In the genomic region with DNA sequence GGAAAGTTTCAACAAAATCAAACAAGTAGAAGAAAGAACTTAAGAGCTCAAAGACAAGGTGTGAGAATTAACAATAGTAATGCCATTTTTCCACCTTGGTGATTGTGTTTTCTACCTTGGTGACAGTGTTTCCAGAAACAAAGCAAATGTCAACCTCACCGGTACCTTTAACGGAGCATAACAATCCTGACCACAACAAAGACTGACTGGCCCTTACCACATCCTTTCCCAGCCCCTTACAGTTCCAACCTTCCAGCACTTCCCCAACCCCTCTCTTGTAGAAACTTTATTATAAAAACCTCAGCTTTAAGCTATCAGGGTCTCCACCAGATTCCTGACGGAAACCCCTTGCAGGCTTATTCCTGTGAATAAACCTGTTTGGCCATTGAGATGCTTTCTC, we compare ENCODE assay signal across 14 cellular contexts. TPM values are rescaled to one million over a fixed set of nuclear protein-coding genes. Genes with fewer than 3 reads are reported as not detected.
A peak's percentile ranks its signal among the peaks of the same experiment; 100 is the strongest.
DNase-seq lines count a peak whose midpoint lies in the region; ATAC-seq and FAIRE-seq lines count a peak whose summit lies in the region.
"Had no signal": no experiment of that assay in that cellular context is flagged by ENCODE, and none has a peak within 500 bp of the region (broad histone marks: within the 10 kb centered on the region; RNA-seq: fewer than 3 reads in every experiment).

No MANE protein-coding gene starts in this region.

- no peak overlapping the region for H3K4me3 Mint-ChIP-seq in activated naive CD4-positive, alpha-beta T cell treated with anti-CD3 and anti-CD28 coated beads for 36 hours
- H3K4me3 Mint-ChIP-seq in activated CD8-positive, alpha-beta T cell treated with anti-CD3 and anti-CD28 coated beads, Interleukin-2, amount 10 ng/mL, durations not matched to agents 7 days and 5 days, result no peak overlapping the region

- DNase-seq in activated naive CD4-positive, alpha-beta T cell treated with anti-CD3 and anti-CD28 coated beads for 36 hours, result peak; percentile 65
- no peak for DNase-seq in activated naive CD4-positive, alpha-beta T cell treated with Interleukin-2 at 50 U/mL for 16 hours
- peak; percentile 67 for DNase-seq in activated CD8-positive, alpha-beta T cell treated with anti-CD3 and anti-CD28 coated beads, Interleukin-2, amount 10 ng/mL, durations not matched to agents 7 days and 5 days
- peak; percentile 14 for DNase-seq in urothelium cell line (ENCODE audit: low spot score)
- DNase-seq in left ventricle myocardium superior, result no peak
- no peak for DNase-seq in superior temporal gyrus (ENCODE audit: extremely low spot score)
- no peak for DNase-seq in RKO (ENCODE audit: low spot score)
- DNase-seq: NCI-H1417, NCI-H526, spleen had no signal

- peaks cover 7% of the 10 kb centered on the region for H3K9me3 Mint-ChIP-seq in activated naive CD4-positive, alpha-beta T cell treated with anti-CD3 and anti-CD28 coated beads for 36 hours
- no peaks in the 10 kb centered on the region for H3K9me3 Mint-ChIP-seq in activated CD8-positive, alpha-beta T cell treated with anti-CD3 and anti-CD28 coated beads, Interleukin-2, amount 10 ng/mL, durations not matched to agents 7 days and 5 days (ENCODE audit: insufficient read depth)

- intact Hi-C loops in activated naive CD4-positive, alpha-beta T cell treated with anti-CD3 and anti-CD28 coated beads for 36 hours (cut with micrococcal nuclease), result no loop called here
- intact Hi-C loops in left ventricle myocardium superior (cut with micrococcal nuclease), result no loop called here

- peak overlapping the region; percentile 17 for H3K27ac Mint-ChIP-seq in activated naive CD4-positive, alpha-beta T cell treated with anti-CD3 and anti-CD28 coated beads for 36 hours
- H3K27ac Mint-ChIP-seq in activated CD8-positive, alpha-beta T cell treated with anti-CD3 and anti-CD28 coated beads, Interleukin-2, amount 10 ng/mL, durations not matched to agents 7 days and 5 days, result no peak overlapping the region

- ATAC-seq in HG03354 (IDR thresholded peaks at IDR 0.05; ENCODE audit: poor library complexity, severe bottlenecking, unreplicated experiment), result peak; percentile 82
- peak; percentile 85 for ATAC-seq in activated CD8-positive, alpha-beta T cell treated with anti-CD3 and anti-CD28 coated beads, Interleukin-2, amount 10 ng/mL, durations not matched to agents 7 days and 5 days
- no peak for ATAC-seq in left ventricle myocardium superior
- ATAC-seq: Right ventricle myocardium inferior had no signal

- POLR2A ChIA-PET in activated CD8-positive, alpha-beta T cell treated with anti-CD3 and anti-CD28 coated beads, Interleukin-2, amount 10 ng/mL, durations not matched to agents 7 days and 5 days (lab: Charles Lee), result interaction anchor here (0.7 to 1.3 kb wide), 2 partner anchors 110 to 135 kb away, joined by 3 to 5 read pairs; a partner anchor contains a TSS

- CTCF ChIA-PET in activated naive CD4-positive, alpha-beta T cell treated with anti-CD3 and anti-CD28 coated beads for 36 hours (lab: Charles Lee), result interaction anchor here (0.6 to 1.4 kb wide), 2 partner anchors 14 to 44 kb away, joined by 3 to 4 read pairs; no protein-coding TSS in a partner anchor
- CTCF ChIA-PET in activated CD8-positive, alpha-beta T cell treated with anti-CD3 and anti-CD28 coated beads, Interleukin-2, amount 10 ng/mL, durations not matched to agents 7 days and 5 days (lab: Charles Lee), result interaction anchor here (0.7 to 3.6 kb wide), 7 partner anchors 11 to 202 kb away, joined by 3 to 18 read pairs (median 5); a partner anchor contains a TSS

- H3K27me3 Mint-ChIP-seq in activated naive CD4-positive, alpha-beta T cell treated with anti-CD3 and anti-CD28 coated beads for 36 hours (ENCODE audit: low read depth), result no peaks in the 10 kb centered on the region
- peaks cover 28% of the 10 kb centered on the region for H3K27me3 Mint-ChIP-seq in activated CD8-positive, alpha-beta T cell treated with anti-CD3 and anti-CD28 coated beads, Interleukin-2, amount 10 ng/mL, durations not matched to agents 7 days and 5 days (ENCODE audit: low read depth)

- no peak for FAIRE-seq in urothelium cell line (lab: Jason Lieb, UNC)

- H3K4me1 Mint-ChIP-seq in activated naive CD4-positive, alpha-beta T cell treated with anti-CD3 and anti-CD28 coated beads for 36 hours (ENCODE audit: low read depth), result peaks cover 33% of the 10 kb centered on the region
- peaks cover 34% of the 10 kb centered on the region for H3K4me1 Mint-ChIP-seq in activated CD8-positive, alpha-beta T cell treated with anti-CD3 and anti-CD28 coated beads, Interleukin-2, amount 10 ng/mL, durations not matched to agents 7 days and 5 days (ENCODE audit: low read depth)

- no peaks in the 10 kb centered on the region for H3K36me3 Mint-ChIP-seq in activated naive CD4-positive, alpha-beta T cell treated with anti-CD3 and anti-CD28 coated beads for 36 hours (ENCODE audit: low read depth)
- no peaks in the 10 kb centered on the region for H3K36me3 Mint-ChIP-seq in activated CD8-positive, alpha-beta T cell treated with anti-CD3 and anti-CD28 coated beads, Interleukin-2, amount 10 ng/mL, durations not matched to agents 7 days and 5 days (ENCODE audit: low read depth)

RNA-seq across cellular contexts. Expression of a gene that starts 16.7 kb away (rescaled TPM):
- total RNA-seq in activated naive CD4-positive, alpha-beta T cell treated with anti-CD3 and anti-CD28 coated beads for 36 hours, result not detected
- total RNA-seq in activated CD8-positive, alpha-beta T cell treated with anti-CD3 and anti-CD28 coated beads, Interleukin-2, amount 10 ng/mL, durations not matched to agents 7 days and 5 days, result not detected
- total RNA-seq in left ventricle myocardium superior, result 121 TPM
- total RNA-seq: lower leg skin, spleen, ureter had no signal

RNA-seq across cellular contexts. Expression of a gene that starts 20.4 kb away (rescaled TPM):
- 1 to 10 TPM; 1.2 to 1.4 TPM for total RNA-seq in activated naive CD4-positive, alpha-beta T cell treated with anti-CD3 and anti-CD28 coated beads for 36 hours
- under 1 TPM; 0.16 to 0.24 TPM for total RNA-seq in activated CD8-positive, alpha-beta T cell treated with anti-CD3 and anti-CD28 coated beads, Interleukin-2, amount 10 ng/mL, durations not matched to agents 7 days and 5 days
- total RNA-seq in left ventricle myocardium superior, result 0.07 TPM

Comparison
In these comparisons a context has a peak if more than half of its experiments do, and no peak if none do; other contexts are left out.
1. DNase-seq: peak in activated naive CD4-positive, alpha-beta T cell treated with anti-CD3 and anti-CD28 coated beads for 36 hours (single experiment), activated CD8-positive, alpha-beta T cell treated with anti-CD3 and anti-CD28 coated beads, Interleukin-2, amount 10 ng/mL, durations not matched to agents 7 days and 5 days (single experiment) and urothelium cell line (single experiment); none in activated naive CD4-positive, alpha-beta T cell treated with Interleukin-2 at 50 U/mL for 16 hours (single experiment), left ventricle myocardium superior (single experiment), superior temporal gyrus (single experiment) and RKO (single experiment).
2. RNA of a gene that starts 16.7 kb away (total RNA-seq): 121 TPM in left ventricle myocardium superior (single experiment); not detected in activated CD8-positive, alpha-beta T cell treated with anti-CD3 and anti-CD28 coated beads, Interleukin-2, amount 10 ng/mL, durations not matched to agents 7 days and 5 days and not detected in activated naive CD4-positive, alpha-beta T cell treated with anti-CD3 and anti-CD28 coated beads for 36 hours; every median in the first group is over 100 times any median in the second.